Comparison of ENCODE assay signal across 29 cellular contexts in genomic region chr1:246311461-246311860, GRCh38.
"Had no signal": no experiment of that assay in that cellular context is flagged by ENCODE, and none has a peak within 500 bp of the region (broad histone marks: within the 10 kb centered on the region; RNA-seq: fewer than 3 reads in every experiment).

No MANE protein-coding gene starts in this region.

- H3K4me1 ChIP-seq: parathyroid adenoma, psoas muscle, right lobe of liver, sigmoid colon, stomach, thyroid gland, tibial nerve, upper lobe of left lung, uterus had no signal

- H3K9ac ChIP-seq: parathyroid adenoma had no signal

- FAIRE-seq: small intestine had no signal

- H3K79me2 ChIP-seq: parathyroid adenoma had no signal

- H3K27ac ChIP-seq: ovary, parathyroid adenoma, psoas muscle, right lobe of liver, sigmoid colon, stomach, thoracic aorta, thyroid gland, tibial nerve, upper lobe of left lung, uterus had no signal

- ATAC-seq: naive thymus-derived CD8-positive, alpha-beta T cell; natural killer cell treated with Interleukin-12 subunit alpha and Interleukin-12 subunit beta and Interleukin-15 and Interleukin-18, amount 100 ng/mL, for 72 hours; psoas muscle; right cardiac atrium; right lobe of liver; stimulated activated effector memory CD8-positive, alpha-beta T cell treated with anti-CD3 and anti-CD28 coated beads, Interleukin-12 subunit alpha, Interleukin-12 subunit beta, amount 100 ng/mL, for 72 hours; stimulated activated naive B cell treated with anti-CD40 and anti-IgM and Interleukin-4, amounts not matched to agents 10 μg/mL and 1 μg/mL and 100 μg/mL, for 72 hours had no signal

- H3K9me3 ChIP-seq: ovary, psoas muscle, right lobe of liver, sigmoid colon, stomach, thoracic aorta, thyroid gland, tibial nerve, upper lobe of left lung, uterus had no signal

- H3K27ac Mint-ChIP-seq: naive thymus-derived CD8-positive, alpha-beta T cell; natural killer cell treated with Interleukin-12 subunit alpha and Interleukin-12 subunit beta and Interleukin-15 and Interleukin-18, amount 100 ng/mL, for 72 hours; nephron progenitor cell; progenitor cell of endocrine pancreas; stimulated activated effector memory CD8-positive, alpha-beta T cell treated with anti-CD3 and anti-CD28 coated beads, Interleukin-12 subunit alpha, Interleukin-12 subunit beta, amount 100 ng/mL, for 72 hours; stimulated activated naive B cell treated with anti-CD40 and anti-IgM and Interleukin-4, amounts not matched to agents 10 μg/mL and 1 μg/mL and 100 μg/mL, for 72 hours; stimulated activated naive CD8-positive, alpha-beta T cell treated with anti-CD3 and anti-CD28 coated beads, Interleukin-15, Interleukin-2, amounts not matched to agents 100 ng/mL and 50 ng/mL, for 24 hours had no signal

- H3K9me3 Mint-ChIP-seq: natural killer cell treated with Interleukin-12 subunit alpha and Interleukin-12 subunit beta and Interleukin-15 and Interleukin-18, amount 100 ng/mL, for 72 hours; nephron progenitor cell; neural crest cell; stimulated activated effector memory CD8-positive, alpha-beta T cell treated with anti-CD3 and anti-CD28 coated beads, Interleukin-12 subunit alpha, Interleukin-12 subunit beta, amount 100 ng/mL, for 72 hours; stimulated activated naive B cell treated with anti-CD40 and anti-IgM and Interleukin-4, amounts not matched to agents 10 μg/mL and 1 μg/mL and 100 μg/mL, for 72 hours had no signal

- H3K4me3 ChIP-seq: ovary, psoas muscle, right lobe of liver, sigmoid colon, stomach, thoracic aorta, thyroid gland, tibial nerve, upper lobe of left lung, uterus had no signal

- H3K4me3 Mint-ChIP-seq: naive thymus-derived CD8-positive, alpha-beta T cell; natural killer cell treated with Interleukin-12 subunit alpha and Interleukin-12 subunit beta and Interleukin-15 and Interleukin-18, amount 100 ng/mL, for 72 hours; nephron progenitor cell; neural crest cell; stimulated activated effector memory CD8-positive, alpha-beta T cell treated with anti-CD3 and anti-CD28 coated beads, Interleukin-12 subunit alpha, Interleukin-12 subunit beta, amount 100 ng/mL, for 72 hours; stimulated activated naive B cell treated with anti-CD40 and anti-IgM and Interleukin-4, amounts not matched to agents 10 μg/mL and 1 μg/mL and 100 μg/mL, for 72 hours; stimulated activated naive CD8-positive, alpha-beta T cell treated with anti-CD3 and anti-CD28 coated beads, Interleukin-15, Interleukin-2, amounts not matched to agents 100 ng/mL and 50 ng/mL, for 24 hours had no signal

- H3K4me1 Mint-ChIP-seq: nephron progenitor cell; stimulated activated effector memory CD8-positive, alpha-beta T cell treated with anti-CD3 and anti-CD28 coated beads, Interleukin-12 subunit alpha, Interleukin-12 subunit beta, amount 100 ng/mL, for 72 hours; stimulated activated naive B cell treated with anti-CD40 and anti-IgM and Interleukin-4, amounts not matched to agents 10 μg/mL and 1 μg/mL and 100 μg/mL, for 72 hours had no signal

- H3K27me3 Mint-ChIP-seq: naive thymus-derived CD8-positive, alpha-beta T cell; natural killer cell treated with Interleukin-12 subunit alpha and Interleukin-12 subunit beta and Interleukin-15 and Interleukin-18, amount 100 ng/mL, for 72 hours; progenitor cell of endocrine pancreas; stimulated activated naive B cell treated with anti-CD40 and anti-IgM and Interleukin-4, amounts not matched to agents 10 μg/mL and 1 μg/mL and 100 μg/mL, for 72 hours; stimulated activated naive CD8-positive, alpha-beta T cell treated with anti-CD3 and anti-CD28 coated beads, Interleukin-15, Interleukin-2, amounts not matched to agents 100 ng/mL and 50 ng/mL, for 24 hours had no signal

- H3K27me3 ChIP-seq: ovary, right lobe of liver, sigmoid colon, stomach, thyroid gland, tibial nerve, upper lobe of left lung, uterus had no signal

- DNase-seq: naive thymus-derived CD8-positive, alpha-beta T cell; nephron progenitor cell; occipital lobe; ovary; posterior cingulate gyrus; psoas muscle; right cardiac atrium; right lobe of liver; sigmoid colon; small intestine; stimulated activated CD4-positive, alpha-beta T cell treated with anti-CD3 and anti-CD28 coated beads, Interleukin-15, amount 100 ng/mL, for 24 hours; stimulated activated CD4-positive, alpha-beta T cell treated with anti-CD3 and anti-CD28 coated beads, Interleukin-2, amount 100 ng/mL, for 24 hours; stimulated activated CD4-positive, alpha-beta T cell treated with anti-CD3 and anti-CD28 coated beads, Interleukin-2, amount 100 ng/mL, for 48 hours; stimulated activated CD4-positive, alpha-beta T cell treated with anti-CD3 and anti-CD28 coated beads, Interleukin-4, amount 100 ng/mL, for 24 hours; stimulated activated naive B cell treated with anti-CD40 and anti-IgM and Interleukin-4, amounts not matched to agents 10 μg/mL and 1 μg/mL and 100 μg/mL, for 72 hours; stimulated activated naive CD4-positive, alpha-beta T cell treated with Interleukin-2 at 50 U/mL for 16 hours; stomach; thyroid gland; trophoblast cell; uterus had no signal

- H2AFZ ChIP-seq: parathyroid adenoma had no signal

- H3K36me3 ChIP-seq: ovary, right lobe of liver, sigmoid colon, stomach, thoracic aorta, thyroid gland, tibial nerve, upper lobe of left lung, uterus had no signal

- H3K36me3 Mint-ChIP-seq: natural killer cell treated with Interleukin-12 subunit alpha and Interleukin-12 subunit beta and Interleukin-15 and Interleukin-18, amount 100 ng/mL, for 72 hours; stimulated activated effector memory CD8-positive, alpha-beta T cell treated with anti-CD3 and anti-CD28 coated beads, Interleukin-12 subunit alpha, Interleukin-12 subunit beta, amount 100 ng/mL, for 72 hours had no signal
